In the genomic region with DNA sequence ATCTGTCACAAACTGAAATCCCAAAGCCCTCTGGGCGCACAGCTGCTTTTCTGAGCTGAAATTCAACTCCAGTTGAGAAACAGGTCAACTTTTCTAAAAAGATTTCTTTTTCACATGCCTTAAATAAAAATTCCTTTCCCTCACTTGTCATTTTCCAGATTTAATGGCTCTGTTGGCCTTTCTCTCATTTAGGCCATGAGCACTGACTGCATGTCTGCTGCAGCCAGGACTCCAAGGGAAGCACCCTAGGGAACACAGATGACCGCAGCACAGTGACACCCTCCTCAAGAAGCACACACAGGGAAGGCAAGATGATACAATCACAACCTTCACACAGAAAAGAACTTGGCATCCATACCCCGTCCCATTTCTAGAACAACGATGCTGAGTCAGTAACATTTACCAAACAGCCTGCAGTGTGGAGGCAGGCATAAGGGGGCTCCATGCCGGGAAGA, we compare ENCODE assay signal across 9 cellular contexts. TPM values are rescaled to one million over a fixed set of nuclear protein-coding genes. Genes with fewer than 3 reads are reported as not detected.
DNase-seq lines count a peak whose midpoint lies in the region; ATAC-seq and TF ChIP-seq lines count a peak whose summit lies in the region.
"Had no signal": no experiment of that assay in that cellular context is flagged by ENCODE, and none has a peak within 500 bp of the region (broad histone marks: within the 10 kb centered on the region; RNA-seq: fewer than 3 reads in every experiment).

No MANE protein-coding gene starts in this region.

- H3K27ac ChIP-seq in A673 (ENCODE audit: low read depth, low read length, poor library complexity, severe bottlenecking), result peak overlapping the region; percentile 76
- H3K27ac ChIP-seq in SJCRH30, result peak overlapping the region; percentile 30

- H3K4me1 ChIP-seq in A673 (ENCODE audit: insufficient read depth, low read length, poor library complexity, severe bottlenecking) (peaks cover 93% of the 10 kb centered on the region), SJCRH30 (peaks cover 80% of the 10 kb centered on the region)

- H3K9me3 Mint-ChIP-seq in neural crest cell, result no peaks in the 10 kb centered on the region

- intact Hi-C loops in A673 (cut with micrococcal nuclease; ENCODE audit: unreplicated experiment), result no loop called here

- peak overlapping the region; percentile 42 for H3K4me3 Mint-ChIP-seq in neural crest cell

- no peaks in the 10 kb centered on the region for H3K36me3 ChIP-seq in A673 (ENCODE audit: insufficient read depth, low read length, poor library complexity, severe bottlenecking)
- H3K36me3 ChIP-seq in SJCRH30, result no peaks in the 10 kb centered on the region

- in situ Hi-C loops in KBM-7 (cut with MboI; ENCODE audit: low pct_unique_long_range_greater_than_20kb, low sequenced_read_pairs), result no loop called here

- no peak for ATAC-seq in HG02884 (IDR thresholded peaks at IDR 0.05; ENCODE audit: unreplicated experiment)
- ATAC-seq in GM21390 (IDR thresholded peaks at IDR 0.05; ENCODE audit: unreplicated experiment), result no peak

- no peaks in the 10 kb centered on the region for H3K27me3 ChIP-seq in A673 (replicated peaks; ENCODE audit: insufficient read depth, low read depth, low read length, poor library complexity)
- H3K27me3 ChIP-seq in SJCRH30, result no peaks in the 10 kb centered on the region

- CTCF ChIA-PET in A673 (lab: Charles Lee), result interaction anchor here (1.4 kb wide), 1 partner anchor 101 kb away, joined by 6 read pairs; no protein-coding TSS in a partner anchor

- H3K4me3 ChIP-seq in A673 (ENCODE audit: low read depth, low read length, poor library complexity, severe bottlenecking) (peak overlapping the region; percentile 1), SJCRH30 (peak overlapping the region; percentile 8)

- POLR2A ChIA-PET in A673 (lab: Charles Lee; ENCODE audit: low non-redundant PET), result no interaction called here

- peak overlapping the region; percentile 79 for H3K27ac Mint-ChIP-seq in neural crest cell (ENCODE audit: unreplicated experiment)

- H3K4me1 Mint-ChIP-seq in neural crest cell, result peaks cover 76% of the 10 kb centered on the region

- BruUV-seq in A673 (replicated peaks; lab: Mats Ljungman, UMichigan), result no TSS peak

- no peaks in the 10 kb centered on the region for H3K36me3 Mint-ChIP-seq in neural crest cell (ENCODE audit: low read depth)

- TF ChIP-seq CTCF in A673 (conservative IDR thresholded peaks at IDR 0.05; ENCODE audit: low read depth, low read length) (no peak), neural crest cell (conservative IDR thresholded peaks at IDR 0.05) (no peak)

- DNase-seq in A673 (ENCODE audit: low spot score) (peak; percentile 40), SJCRH30 (peak in 1 of 2 experiments; percentile 60), fibroblast of gingiva (ENCODE audit: low read depth) (peak; percentile 98), neural crest cell (ENCODE audit: low read depth, low spot score) (no peak), KBM-7 (no peak)
- DNase-seq in effector CD4-positive, alpha-beta T cell, result no peak
- DNase-seq: stimulated activated CD4-positive, alpha-beta T cell treated with anti-CD3 and anti-CD28 coated beads, Interleukin-4, amount 100 ng/mL, for 1 hour had no signal

- H3K9me3 ChIP-seq in A673 (ENCODE audit: low read depth, low read length, poor library complexity, severe bottlenecking) (no peaks in the 10 kb centered on the region), SJCRH30 (replicated peaks) (no peaks in the 10 kb centered on the region)

- no peaks in the 10 kb centered on the region for H3K27me3 Mint-ChIP-seq in neural crest cell (ENCODE audit: low read depth)

RNA-seq across cellular contexts. Expression of a gene that starts 34.2 kb away (rescaled TPM):
- 42.6 and 42.9 TPM in 2 replicates for total RNA-seq in A673 (2021)
- 12.3 and 13.9 TPM in 2 replicates for total RNA-seq in SJCRH30 (2014; rRNA removed; shearing (Covaris generic))
- total RNA-seq in neural crest cell, result 25.4 and 28.1 TPM in 2 replicates

Comparison
In these comparisons a context has a peak if more than half of its experiments do, and no peak if none do; other contexts are left out.
1. DNase-seq: peak in A673 (single experiment) and fibroblast of gingiva (single experiment); none in neural crest cell (single experiment), effector CD4-positive, alpha-beta T cell (single experiment) and KBM-7 (single experiment).